ENCODE assay signal across 8 cellular contexts in the genomic region with DNA sequence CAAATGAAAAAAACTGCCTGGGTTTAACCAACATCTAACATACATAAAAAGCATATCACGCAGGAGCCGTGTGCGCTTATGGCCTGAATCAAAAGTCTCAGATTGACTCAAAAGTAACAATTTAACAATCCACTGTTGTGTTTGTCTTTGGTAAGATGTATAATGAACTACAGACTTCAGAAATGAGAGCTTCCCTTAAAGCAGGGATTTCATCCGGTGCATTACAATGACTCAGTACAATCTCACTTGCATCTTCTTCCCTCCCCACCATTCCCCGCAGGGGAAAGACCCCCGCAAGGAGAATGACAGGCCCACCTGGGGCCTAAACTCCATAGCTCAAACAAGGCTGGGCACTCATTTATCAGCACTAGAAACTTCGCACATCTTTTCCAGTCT. TPM values are rescaled to one million over a fixed set of nuclear protein-coding genes. Genes with fewer than 3 reads are reported as not detected.
DNase-seq lines count a peak whose midpoint lies in the region; ATAC-seq, FAIRE-seq and TF ChIP-seq lines count a peak whose summit lies in the region.

No MANE protein-coding gene starts in this region.

- H3K9me3 ChIP-seq in Karpas-422 (ENCODE audit: low read length) = no peaks in the 10 kb centered on the region

- H3K9me2 ChIP-seq in Karpas-422 (replicated peaks; ENCODE audit: insufficient read depth, low read length) = no peaks in the 10 kb centered on the region

- H3K9me3 Mint-ChIP-seq in stimulated activated naive CD8-positive, alpha-beta T cell treated with anti-CD3 and anti-CD28 coated beads, Interleukin-15, amount 100 ng/mL, for 72 hours = no peaks in the 10 kb centered on the region

- DNase-seq in GM12891 (ENCODE audit: insufficient read length, low spot score) (no peak), Karpas-422 (peak; percentile 51), SK-N-DZ (ENCODE audit: low spot score) (no peak), HT-29 (ENCODE audit: low spot score) (no peak)
- peak in 1 of 2 donors; percentile 58 for DNase-seq in stimulated activated naive CD8-positive, alpha-beta T cell treated with anti-CD3 and anti-CD28 coated beads, Interleukin-15, amount 100 ng/mL, for 72 hours

- H3K4me3 ChIP-seq in Karpas-422 (ENCODE audit: low read length) = peak overlapping the region; percentile 73

- peak; percentile 27 for ATAC-seq in GM21717 (IDR thresholded peaks at IDR 0.05; ENCODE audit: unreplicated experiment)
- ATAC-seq in stimulated activated naive CD8-positive, alpha-beta T cell treated with anti-CD3 and anti-CD28 coated beads, Interleukin-15, amount 100 ng/mL, for 72 hours = peak; percentile 63

- H3K4me2 ChIP-seq in Karpas-422 (ENCODE audit: low read depth, low read length, poor library complexity, severe bottlenecking) = peak overlapping the region; percentile 86

- H3K4me1 ChIP-seq in Karpas-422 (ENCODE audit: low read length) = peaks cover 32% of the 10 kb centered on the region

- H3K27ac ChIP-seq in Karpas-422 (ENCODE audit: low read length) = peak overlapping the region; percentile 42
- peak overlapping the region; percentile 76 for H3K27ac ChIP-seq in angular gyrus (ENCODE audit: low read depth, low read length)
- peak overlapping the region; percentile 55 for H3K27ac ChIP-seq in layer of hippocampus (ENCODE audit: low read depth, low read length)

- H2AFZ ChIP-seq in Karpas-422 (ENCODE audit: low read length) = no peak overlapping the region

- H4K20me1 ChIP-seq in Karpas-422 (ENCODE audit: insufficient read depth, low read depth, low read length) = peaks cover 10% of the 10 kb centered on the region; the same call in 1 of the 2 replicates

- H3K27ac Mint-ChIP-seq in stimulated activated naive CD8-positive, alpha-beta T cell treated with anti-CD3 and anti-CD28 coated beads, Interleukin-15, amount 100 ng/mL, for 72 hours = peak overlapping the region; percentile 93 to 98

- peaks cover 21% of the 10 kb centered on the region for H3K4me1 Mint-ChIP-seq in stimulated activated naive CD8-positive, alpha-beta T cell treated with anti-CD3 and anti-CD28 coated beads, Interleukin-15, amount 100 ng/mL, for 72 hours

- no peaks in the 10 kb centered on the region for H3K27me3 ChIP-seq in Karpas-422 (ENCODE audit: low read length)
- H3K27me3 ChIP-seq in layer of hippocampus (ENCODE audit: control insufficient read depth, insufficient read depth, low read length) = no peaks in the 10 kb centered on the region

- H3K79me2 ChIP-seq in Karpas-422 (ENCODE audit: low read length) = peaks cover 62% of the 10 kb centered on the region

- no peak for TF ChIP-seq POLR2A in GM12891 (IDR thresholded peaks at IDR 0.05; ENCODE audit: low read depth, low read length)

- H3K9ac ChIP-seq in Karpas-422 (ENCODE audit: low read length) = peak overlapping the region; percentile 80

- H3K4me3 Mint-ChIP-seq in stimulated activated naive CD8-positive, alpha-beta T cell treated with anti-CD3 and anti-CD28 coated beads, Interleukin-15, amount 100 ng/mL, for 72 hours = peak overlapping the region; percentile 88 to 93

- peaks cover 17% of the 10 kb centered on the region; the same call in 1 of the 2 replicates for H3K36me3 ChIP-seq in Karpas-422 (ENCODE audit: insufficient read depth, low read length)

- no peaks in the 10 kb centered on the region for H3K27me3 Mint-ChIP-seq in stimulated activated naive CD8-positive, alpha-beta T cell treated with anti-CD3 and anti-CD28 coated beads, Interleukin-15, amount 100 ng/mL, for 72 hours

- FAIRE-seq in GM12891 (lab: Jason Lieb, UNC) = peak; percentile 48

TF ChIP-seq in GM12891, 5 proteins besides CTCF, POLR2A, EP300 and RAD21:
- TF ChIP-seq PAX5 (IDR thresholded peaks at IDR 0.05; ENCODE audit: insufficient read depth, low read length, severe bottlenecking) (no peak), TAF1 (IDR thresholded peaks at IDR 0.05; ENCODE audit: low read depth, low read length) (no peak), SPI1 (IDR thresholded peaks at IDR 0.05; ENCODE audit: low read depth, low read length) (no peak), POU2F2 (IDR thresholded peaks at IDR 0.05; ENCODE audit: low read depth, low read length) (no peak)

RNA-seq across cellular contexts. Expression of a gene that starts 1.4 kb away (rescaled TPM):
- 29.4 TPM for polyA plus RNA-seq in GM12891 (2012; ENCODE audit: low read depth, missing spikeins)
- 59.7 and 87.7 TPM in 2 replicates for total RNA-seq in Karpas-422 (2014; rRNA removed; shearing (Covaris generic); ENCODE audit: low replicate concordance)
- 65.9 and 79.5 TPM in 2 replicates for polyA plus RNA-seq in SK-N-DZ (2014; cell fraction: cytosol; rRNA removed)
- 50.0 and 50.2 TPM in 2 replicates for polyA plus RNA-seq in SK-N-DZ (2014; cell fraction: nucleus; rRNA removed)
- total RNA-seq in HT-29 (2014; rRNA removed; shearing (Covaris generic)) = 61.0 and 74.6 TPM in 2 replicates
